ENCODE assay signal across 17 cellular contexts in genomic region chr5:147415663-147416062, GRCh38.
DNase-seq lines count a peak whose midpoint lies in the region; ATAC-seq, FAIRE-seq and TF ChIP-seq lines count a peak whose summit lies in the region.
"Had no signal": no experiment of that assay in that cellular context is flagged by ENCODE, and none has a peak within 500 bp of the region (broad histone marks: within the 10 kb centered on the region; RNA-seq: fewer than 3 reads in every experiment).

No MANE protein-coding gene starts in this region.

- CTCF ChIA-PET in HEK293T (lab: Yijun Ruan, JAX) = no interaction called here
- CTCF ChIA-PET in CD8-positive, alpha-beta T cell (lab: Charles Lee) = no interaction called here

- H3K4me1 Mint-ChIP-seq in GM23338 (peaks cover 3% of the 10 kb centered on the region; the same call in 2 of the 3 replicates), astrocyte (ENCODE audit: low read depth, unreplicated experiment) (peaks cover 44% of the 10 kb centered on the region)
- no peaks in the 10 kb centered on the region for H3K4me1 Mint-ChIP-seq in CD8-positive, alpha-beta T cell (ENCODE audit: low read depth)
- H3K4me1 Mint-ChIP-seq: B cell; CD4-positive, CD25-positive, alpha-beta regulatory T cell had no signal

- H3K36me3 ChIP-seq in GM23338 (ENCODE audit: insufficient read depth) = peaks cover 97% of the 10 kb centered on the region
- peaks cover 44% of the 10 kb centered on the region for H3K36me3 ChIP-seq in astrocyte (ENCODE audit: insufficient read depth, low read length)
- H3K36me3 ChIP-seq in gastrocnemius medialis = no peaks in the 10 kb centered on the region
- no peaks in the 10 kb centered on the region for H3K36me3 ChIP-seq in CD8-positive, alpha-beta T cell (ENCODE audit: insufficient read depth, low read length)

- TF ChIP-seq CTCF in GM23338 (conservative IDR thresholded peaks at IDR 0.05; ENCODE audit: low read depth in 2 of 2) (no peak), astrocyte (IDR thresholded peaks at IDR 0.05; ENCODE audit: insufficient read depth, low read depth, low read length) (no peak), foreskin keratinocyte (conservative IDR thresholded peaks at IDR 0.05) (no peak), gastrocnemius medialis (IDR thresholded peaks at IDR 0.05 in 4 of 5, conservative IDR thresholded peaks at IDR 0.05 in 1 of 5) (no peak)
- no peak for TF ChIP-seq CTCF in CD8-positive, alpha-beta T cell (IDR thresholded peaks at IDR 0.05)

- in situ Hi-C loops in gastrocnemius medialis (cut with MboI; ENCODE audit: low sequenced_read_pairs in 4 of 4) = no loop called here

- H3K27me3 Mint-ChIP-seq in GM23338 (ENCODE audit: insufficient read depth, low read depth, poor library complexity) (peaks cover 2% of the 10 kb centered on the region), astrocyte (ENCODE audit: low read depth, unreplicated experiment) (no peaks in the 10 kb centered on the region)
- H3K27me3 Mint-ChIP-seq in CD8-positive, alpha-beta T cell (ENCODE audit: low read depth) = peaks cover 7% of the 10 kb centered on the region
- H3K27me3 Mint-ChIP-seq: CD4-positive, CD25-positive, alpha-beta regulatory T cell had no signal

- POLR2A ChIA-PET in HEK293T (lab: Yijun Ruan, JAX) = no interaction called here
- POLR2A ChIA-PET in CD8-positive, alpha-beta T cell (lab: Charles Lee) = no interaction called here

- H3K27me3 ChIP-seq in GM23338 (ENCODE audit: insufficient read depth) (no peaks in the 10 kb centered on the region), astrocyte (ENCODE audit: insufficient read depth, low read length) (no peaks in the 10 kb centered on the region), foreskin keratinocyte (no peaks in the 10 kb centered on the region), gastrocnemius medialis (no peaks in the 10 kb centered on the region)
- no peaks in the 10 kb centered on the region for H3K27me3 ChIP-seq in CD8-positive, alpha-beta T cell (ENCODE audit: insufficient read depth, low read length)

- H3K4me2 ChIP-seq in GM23338 (no peak overlapping the region), astrocyte (ENCODE audit: low read length) (no peak overlapping the region)

- H2AFZ ChIP-seq in GM23338 (no peak overlapping the region), astrocyte (ENCODE audit: low read depth, low read length) (no peak overlapping the region)

- ATAC-seq in GM23338 (no peak), foreskin keratinocyte (peak; percentile 41), gastrocnemius medialis (no peak)
- ATAC-seq in CD8-positive, alpha-beta T cell = no peak
- ATAC-seq: PC-3 had no signal

- no peaks in the 10 kb centered on the region for H3K9me2 ChIP-seq in GM23338 (ENCODE audit: insufficient read depth)

- H3K27ac Mint-ChIP-seq in GM23338 (no peak overlapping the region), astrocyte (ENCODE audit: unreplicated experiment) (no peak overlapping the region)
- H3K27ac Mint-ChIP-seq in CD8-positive, alpha-beta T cell = no peak overlapping the region
- H3K27ac Mint-ChIP-seq: B cell; CD4-positive, CD25-positive, alpha-beta regulatory T cell had no signal

- peaks cover 56% of the 10 kb centered on the region for H3K79me2 ChIP-seq in GM23338 (replicated peaks; ENCODE audit: insufficient read depth)
- H3K79me2 ChIP-seq in astrocyte (ENCODE audit: insufficient read depth, low read length) = peaks cover 45% of the 10 kb centered on the region

- H3K4me3 ChIP-seq in GM23338 = no peak overlapping the region
- H3K4me3 ChIP-seq in astrocyte (ENCODE audit: insufficient read depth, low read depth, low read length) = no peak overlapping the region
- H3K4me3 ChIP-seq in gastrocnemius medialis = no peak overlapping the region
- H3K4me3 ChIP-seq in CD8-positive, alpha-beta T cell (ENCODE audit: low read depth, low read length) = no peak overlapping the region

- no peak for FAIRE-seq in astrocyte (lab: Jason Lieb, UNC)

- intact Hi-C loops in gastrocnemius medialis (cut with DNase I; ENCODE audit: low total_unique reads) = no loop called here
- intact Hi-C loops in CD8-positive, alpha-beta T cell (cut with DNase I, micrococcal nuclease) = no loop called here

- TF ChIP-seq POLR2A in gastrocnemius medialis (IDR thresholded peaks at IDR 0.05) = no peak

- H3K27ac ChIP-seq in GM23338 (ENCODE audit: low read depth) (peak overlapping the region; percentile 76; the same call in 1 of the 2 replicates), astrocyte (ENCODE audit: low read depth, low read length) (no peak overlapping the region), foreskin keratinocyte (no peak overlapping the region), gastrocnemius medialis (peak overlapping the region in 3 of 4 donors; percentile 36 to 56 (median 43))
- no peak overlapping the region for H3K27ac ChIP-seq in CD8-positive, alpha-beta T cell (ENCODE audit: low read depth, low read length)
- H3K27ac ChIP-seq: 22Rv1 had no signal

- H3F3A ChIP-seq in GM23338 (replicated peaks; ENCODE audit: low read depth) = peaks cover 8% of the 10 kb centered on the region; the same call in 1 of the 2 replicates

- peaks cover 90% of the 10 kb centered on the region for H3K36me3 Mint-ChIP-seq in GM23338 (ENCODE audit: low read depth)
- peaks cover 31% of the 10 kb centered on the region for H3K36me3 Mint-ChIP-seq in astrocyte (ENCODE audit: low read depth, unreplicated experiment)
- no peaks in the 10 kb centered on the region for H3K36me3 Mint-ChIP-seq in CD8-positive, alpha-beta T cell
- H3K36me3 Mint-ChIP-seq: CD4-positive, CD25-positive, alpha-beta regulatory T cell had no signal

- H4K20me1 ChIP-seq in GM23338 (replicated peaks; ENCODE audit: insufficient read depth) = peaks cover 71% of the 10 kb centered on the region
- H4K20me1 ChIP-seq in astrocyte (ENCODE audit: insufficient read depth, low read length) = peaks cover 77% of the 10 kb centered on the region

- H3K4me3 Mint-ChIP-seq in GM23338 = no peak overlapping the region
- H3K4me3 Mint-ChIP-seq in astrocyte (ENCODE audit: unreplicated experiment) = no peak overlapping the region
- H3K4me3 Mint-ChIP-seq in CD8-positive, alpha-beta T cell = no peak overlapping the region
- H3K4me3 Mint-ChIP-seq: B cell; CD4-positive, CD25-positive, alpha-beta regulatory T cell had no signal

- no peak for DNase-seq in GM23338 (ENCODE audit: low spot score)
- peak; percentile 46 for DNase-seq in astrocyte (ENCODE audit: low read depth)
- DNase-seq in foreskin keratinocyte = no peak
- DNase-seq in gastrocnemius medialis = no peak
- no peak for DNase-seq in NCI-H524 treated with DMSO at 0.1 percent for 48 hours (lab: John Stamatoyannopoulos, UW)
- DNase-seq in HEK293T (ENCODE audit: extremely low spot score) = no peak
- DNase-seq in CD8-positive, alpha-beta T cell = no peak
- DNase-seq in ecto neural progenitor cell (ENCODE audit: low spot score) = no peak
- DNase-seq: Calu3; CD4-positive, CD25-positive, alpha-beta regulatory T cell; KBM-7; NCI-H1436; NCI-H2029; NCI-H774; PC-3 had no signal

- H3K4me1 ChIP-seq in GM23338 (ENCODE audit: insufficient read depth) = no peaks in the 10 kb centered on the region
- peaks cover 40% of the 10 kb centered on the region for H3K4me1 ChIP-seq in astrocyte (ENCODE audit: insufficient read depth, low read length)
- peaks cover 1% of the 10 kb centered on the region for H3K4me1 ChIP-seq in foreskin keratinocyte
- peaks cover 67 to 70% of the 10 kb centered on the region in 2 donors for H3K4me1 ChIP-seq in gastrocnemius medialis
- no peaks in the 10 kb centered on the region for H3K4me1 ChIP-seq in CD8-positive, alpha-beta T cell (ENCODE audit: insufficient read depth, low read length)

- no peak overlapping the region for H3K9ac ChIP-seq in astrocyte (ENCODE audit: low read length)

- H3K9me3 Mint-ChIP-seq in GM23338 (no peaks in the 10 kb centered on the region; the same call in 2 of the 3 replicates), astrocyte (ENCODE audit: unreplicated experiment) (peaks cover 1% of the 10 kb centered on the region)
- no peaks in the 10 kb centered on the region for H3K9me3 Mint-ChIP-seq in CD8-positive, alpha-beta T cell

- H3K9me3 ChIP-seq in astrocyte (ENCODE audit: insufficient read depth, low read depth, low read length) (no peaks in the 10 kb centered on the region), gastrocnemius medialis (no peaks in the 10 kb centered on the region)
- H3K9me3 ChIP-seq in CD8-positive, alpha-beta T cell (ENCODE audit: low read length) = no peaks in the 10 kb centered on the region

TF ChIP-seq in GM23338, 12 proteins besides CTCF, POLR2A, EP300 and RAD21 (continues in another document):
- TF ChIP-seq ZNF114 (CRISPR knock-in tag; IDR thresholded peaks at IDR 0.05) = no peak

TF ChIP-seq in HEK293T, 16 proteins besides CTCF, POLR2A, EP300 and RAD21:
- TF ChIP-seq, protein P1, sequence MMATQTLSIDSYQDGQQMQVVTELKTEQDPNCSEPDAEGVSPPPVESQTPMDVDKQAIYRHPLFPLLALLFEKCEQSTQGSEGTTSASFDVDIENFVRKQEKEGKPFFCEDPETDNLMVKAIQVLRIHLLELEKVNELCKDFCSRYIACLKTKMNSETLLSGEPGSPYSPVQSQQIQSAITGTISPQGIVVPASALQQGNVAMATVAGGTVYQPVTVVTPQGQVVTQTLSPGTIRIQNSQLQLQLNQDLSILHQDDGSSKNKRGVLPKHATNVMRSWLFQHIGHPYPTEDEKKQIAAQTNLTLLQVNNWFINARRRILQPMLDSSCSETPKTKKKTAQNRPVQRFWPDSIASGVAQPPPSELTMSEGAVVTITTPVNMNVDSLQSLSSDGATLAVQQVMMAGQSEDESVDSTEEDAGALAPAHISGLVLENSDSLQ (IDR thresholded peaks at IDR 0.05) = no peak
- TF ChIP-seq SUZ12 (IDR thresholded peaks at IDR 0.05) (no peak), ARNT (IDR thresholded peaks at IDR 0.05) (no peak)

Comparison
In these comparisons a context has a peak if more than half of its experiments do, and no peak if none do; other contexts are left out.
1. H3K27ac ChIP-seq: peak in GM23338 (single experiment) and gastrocnemius medialis (3 of 4); none in astrocyte (single experiment), foreskin keratinocyte (single experiment) and CD8-positive, alpha-beta T cell (single experiment).